In the genomic region with DNA sequence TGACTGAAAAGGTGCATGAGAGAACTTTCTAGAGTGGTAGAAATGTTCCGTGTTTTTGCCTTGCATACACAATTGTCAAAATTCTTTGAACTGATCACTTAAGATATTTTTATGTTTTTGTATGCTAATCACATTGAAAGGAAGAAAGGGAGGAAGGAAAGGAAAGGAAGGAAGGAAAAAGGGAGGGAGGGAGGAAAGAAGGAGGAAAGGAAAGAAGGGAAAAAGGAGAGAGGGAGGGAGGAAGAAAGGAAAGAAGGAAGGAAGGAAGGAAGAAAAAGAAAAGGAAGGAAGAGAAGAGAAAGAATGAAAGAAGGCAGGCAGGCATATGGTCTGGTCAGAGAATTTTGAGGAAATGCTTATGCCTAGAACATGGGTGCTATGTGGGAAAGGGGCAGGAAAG, we compare ENCODE assay signal across 30 cellular contexts.
"Had no signal": no experiment of that assay in that cellular context is flagged by ENCODE, and none has a peak within 500 bp of the region (broad histone marks: within the 10 kb centered on the region; RNA-seq: fewer than 3 reads in every experiment).

No MANE protein-coding gene starts in this region.

- H3K36me3 ChIP-seq: adrenal gland, breast epithelium, cardiac muscle cell, esophagus squamous epithelium, gastroesophageal sphincter, heart right ventricle had no signal

- ATAC-seq: activated CD4-positive, alpha-beta T cell treated with anti-CD3 and anti-CD28 coated beads for 36 hours; activated CD8-positive, alpha-beta memory T cell treated with anti-CD3 and anti-CD28 coated beads, Interleukin-2, amount 10 ng/mL, durations not matched to agents 7 days and 5 days; activated CD8-positive, alpha-beta T cell treated with anti-CD3 and anti-CD28 coated beads, Interleukin-2, amount 10 ng/mL, durations not matched to agents 7 days and 5 days; activated naive CD8-positive, alpha-beta T cell treated with anti-CD3 and anti-CD28 coated beads, Interleukin-2, amount 50 U/mL, for 24 hours; effector memory CD8-positive, alpha-beta T cell; gastroesophageal sphincter; heart right ventricle; T-helper 17 cell had no signal

- H3K9me3 ChIP-seq: adrenal gland, breast epithelium, esophagus squamous epithelium, gastroesophageal sphincter had no signal

- H3K4me3 ChIP-seq: adrenal gland, breast epithelium, cardiac muscle cell, coronary artery, esophagus squamous epithelium, gastroesophageal sphincter, heart right ventricle had no signal

- DNase-seq: activated CD4-positive, alpha-beta memory T cell treated with anti-CD3 and anti-CD28 coated beads for 36 hours; activated CD4-positive, alpha-beta T cell treated with anti-CD3 and anti-CD28 coated beads for 36 hours; activated CD4-positive, alpha-beta T cell treated with anti-CD3 and anti-CD28 coated beads, Interleukin-2, amount 10 ng/mL, durations not matched to agents 24 days and 14 days; activated CD4-positive, CD25-positive, alpha-beta regulatory T cell; activated CD4-positive, CD25-positive, alpha-beta regulatory T cell treated with anti-CD3 and anti-CD28 coated beads, Interleukin-2, amount 50 U/mL, for 72 hours; activated CD8-positive, alpha-beta memory T cell treated with anti-CD3 and anti-CD28 coated beads, Interleukin-2, amount 10 ng/mL, durations not matched to agents 7 days and 5 days; activated CD8-positive, alpha-beta memory T cell treated with anti-CD3 and anti-CD28 coated beads, Interleukin-2, amount 50 U/mL, for 4 hours; activated CD8-positive, alpha-beta T cell treated with anti-CD3 and anti-CD28 coated beads, Interleukin-2, amount 10 ng/mL, durations not matched to agents 7 days and 5 days; activated effector memory CD4-positive, alpha-beta T cell treated with anti-CD3 and anti-CD28 coated beads, Interleukin-2, amount 50 U/mL, for 16 hours; activated naive CD4-positive, alpha-beta T cell treated with anti-CD3 and anti-CD28 coated beads for 36 hours; activated naive CD8-positive, alpha-beta T cell treated with anti-CD3 and anti-CD28 coated beads for 36 hours; activated naive CD8-positive, alpha-beta T cell treated with anti-CD3 and anti-CD28 coated beads, Interleukin-2, amount 50 U/mL, for 24 hours; activated T-cell treated with anti-CD3 and anti-CD28 coated beads, Interleukin-2, amount 50 U/mL, for 1 hour; activated T-cell treated with anti-CD3 and anti-CD28 coated beads, Interleukin-2, amount 50 U/mL, for 48 hours; adrenal gland; aorta; central memory CD4-positive, alpha-beta T cell; cerebellar nuclear complex; effector CD4-positive, alpha-beta T cell; effector memory CD8-positive, alpha-beta T cell; esophagus squamous epithelium; foreskin melanocyte; heart right ventricle; T-helper 1 cell; T-helper 17 cell; T1000 had no signal

- H3K27me3 ChIP-seq: adrenal gland had no signal

- H3K4me1 ChIP-seq: adrenal gland, breast epithelium, esophagus squamous epithelium, gastroesophageal sphincter had no signal

- H3K27ac ChIP-seq: adrenal gland, breast epithelium, cardiac muscle cell, coronary artery, esophagus squamous epithelium, gastroesophageal sphincter, heart right ventricle had no signal
